In the genomic region with DNA sequence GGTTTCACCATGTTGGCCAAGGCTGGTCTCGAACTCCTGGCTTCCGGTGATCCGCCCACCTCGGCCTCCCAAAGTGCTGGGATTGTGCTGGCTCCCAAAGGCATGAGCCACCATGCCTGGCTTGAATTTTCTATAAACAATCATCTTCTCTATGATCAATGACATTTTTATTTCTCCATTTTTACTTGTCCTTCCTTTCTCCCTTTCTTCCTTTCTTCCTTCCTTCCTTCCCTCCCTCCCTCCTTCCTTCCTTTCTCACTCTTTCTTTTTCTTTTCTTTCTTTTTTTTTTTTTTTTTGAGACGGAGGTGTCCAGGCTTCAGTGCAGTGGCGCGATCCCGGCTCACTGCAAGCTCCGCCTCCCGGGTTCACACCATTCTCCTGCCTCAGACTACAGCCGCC, we compare ENCODE assay signal across 29 cellular contexts. TPM values are rescaled to one million over a fixed set of nuclear protein-coding genes. Genes with fewer than 3 reads are reported as not detected.
"Had no signal": no experiment of that assay in that cellular context is flagged by ENCODE, and none has a peak within 500 bp of the region (broad histone marks: within the 10 kb centered on the region; RNA-seq: fewer than 3 reads in every experiment).

No MANE protein-coding gene starts in this region.

- H3K27me3 Mint-ChIP-seq: dendritic cell treated with granulocyte-macrophage colony-stimulating factor and Interleukin-4, amounts not matched to agents 40 ng/mL and 50 ng/mL, for 4 days; effector memory CD8-positive, alpha-beta T cell had no signal

- H3K27ac Mint-ChIP-seq: dendritic cell treated with granulocyte-macrophage colony-stimulating factor and Interleukin-4, amounts not matched to agents 40 ng/mL and 50 ng/mL, for 4 days; effector memory CD8-positive, alpha-beta T cell; endodermal cell had no signal

- H3K9me3 ChIP-seq: colonic mucosa, esophagus muscularis mucosa, esophagus squamous epithelium, gastrocnemius medialis, gastroesophageal sphincter, heart left ventricle, heart right ventricle had no signal

- H3K9me3 Mint-ChIP-seq: dendritic cell treated with granulocyte-macrophage colony-stimulating factor and Interleukin-4, amounts not matched to agents 40 ng/mL and 50 ng/mL, for 4 days; effector memory CD8-positive, alpha-beta T cell; endodermal cell had no signal

- DNase-seq: colonic mucosa; cortex of kidney; dermis blood vessel endothelial cell; dorsolateral prefrontal cortex; effector CD4-positive, alpha-beta T cell; effector CD8-positive, alpha-beta T cell; effector memory CD4-positive, alpha-beta T cell; effector memory CD8-positive, alpha-beta T cell; endodermal cell; erythroblast; esophagus squamous epithelium; foreskin fibroblast; foreskin keratinocyte; foreskin melanocyte; gastrocnemius medialis; glutamatergic neuron; head of caudate nucleus; heart left ventricle; heart right ventricle had no signal

- ATAC-seq: effector memory CD8-positive, alpha-beta T cell; esophagus mucosa; foreskin keratinocyte; gastrocnemius medialis; gastroesophageal sphincter; heart left ventricle; heart right ventricle had no signal

- H3K27me3 ChIP-seq: colonic mucosa, dorsolateral prefrontal cortex, esophagus muscularis mucosa, esophagus squamous epithelium, foreskin keratinocyte, gastrocnemius medialis, gastroesophageal sphincter, heart left ventricle, heart right ventricle had no signal

- H3K27ac ChIP-seq: colonic mucosa, coronary artery, dorsolateral prefrontal cortex, epithelial cell of prostate, esophagus muscularis mucosa, esophagus squamous epithelium, foreskin keratinocyte, gastrocnemius medialis, gastroesophageal sphincter, heart left ventricle, heart right ventricle had no signal

- H3K4me1 Mint-ChIP-seq: endodermal cell had no signal

- H3K4me3 ChIP-seq: colonic mucosa, coronary artery, dorsolateral prefrontal cortex, esophagus muscularis mucosa, esophagus squamous epithelium, gastrocnemius medialis, gastroesophageal sphincter, heart left ventricle, heart right ventricle had no signal

- H3K4me1 ChIP-seq: colonic mucosa, esophagus muscularis mucosa, esophagus squamous epithelium, foreskin keratinocyte, gastrocnemius medialis, gastroesophageal sphincter, heart left ventricle, heart right ventricle had no signal

- FAIRE-seq: endometrium, endothelial cell of umbilical vein, frontal cortex had no signal

- H3K4me3 Mint-ChIP-seq: dendritic cell treated with granulocyte-macrophage colony-stimulating factor and Interleukin-4, amounts not matched to agents 40 ng/mL and 50 ng/mL, for 4 days; effector memory CD8-positive, alpha-beta T cell; endodermal cell had no signal

- H3K36me3 ChIP-seq: colonic mucosa, gastrocnemius medialis had no signal

RNA-seq across cellular contexts. Expression of a gene that starts 54.1 kb away (rescaled TPM):
- total RNA-seq: epithelial cell of proximal tubule, frontal cortex had no signal
